In genomic region chr10:68231106-68231901, GRCh38 we compare ENCODE assay signal across 1 cellular context.
A peak's percentile ranks its signal among the peaks of the same experiment; 100 is the strongest.
TF ChIP-seq lines count a peak whose summit lies in the region.

No MANE protein-coding gene starts in this region.

TF ChIP-seq in HepG2, 621 proteins besides CTCF, POLR2A, EP300 and RAD21 (continued from another document and continues in another):
- TF ChIP-seq, protein P1, sequence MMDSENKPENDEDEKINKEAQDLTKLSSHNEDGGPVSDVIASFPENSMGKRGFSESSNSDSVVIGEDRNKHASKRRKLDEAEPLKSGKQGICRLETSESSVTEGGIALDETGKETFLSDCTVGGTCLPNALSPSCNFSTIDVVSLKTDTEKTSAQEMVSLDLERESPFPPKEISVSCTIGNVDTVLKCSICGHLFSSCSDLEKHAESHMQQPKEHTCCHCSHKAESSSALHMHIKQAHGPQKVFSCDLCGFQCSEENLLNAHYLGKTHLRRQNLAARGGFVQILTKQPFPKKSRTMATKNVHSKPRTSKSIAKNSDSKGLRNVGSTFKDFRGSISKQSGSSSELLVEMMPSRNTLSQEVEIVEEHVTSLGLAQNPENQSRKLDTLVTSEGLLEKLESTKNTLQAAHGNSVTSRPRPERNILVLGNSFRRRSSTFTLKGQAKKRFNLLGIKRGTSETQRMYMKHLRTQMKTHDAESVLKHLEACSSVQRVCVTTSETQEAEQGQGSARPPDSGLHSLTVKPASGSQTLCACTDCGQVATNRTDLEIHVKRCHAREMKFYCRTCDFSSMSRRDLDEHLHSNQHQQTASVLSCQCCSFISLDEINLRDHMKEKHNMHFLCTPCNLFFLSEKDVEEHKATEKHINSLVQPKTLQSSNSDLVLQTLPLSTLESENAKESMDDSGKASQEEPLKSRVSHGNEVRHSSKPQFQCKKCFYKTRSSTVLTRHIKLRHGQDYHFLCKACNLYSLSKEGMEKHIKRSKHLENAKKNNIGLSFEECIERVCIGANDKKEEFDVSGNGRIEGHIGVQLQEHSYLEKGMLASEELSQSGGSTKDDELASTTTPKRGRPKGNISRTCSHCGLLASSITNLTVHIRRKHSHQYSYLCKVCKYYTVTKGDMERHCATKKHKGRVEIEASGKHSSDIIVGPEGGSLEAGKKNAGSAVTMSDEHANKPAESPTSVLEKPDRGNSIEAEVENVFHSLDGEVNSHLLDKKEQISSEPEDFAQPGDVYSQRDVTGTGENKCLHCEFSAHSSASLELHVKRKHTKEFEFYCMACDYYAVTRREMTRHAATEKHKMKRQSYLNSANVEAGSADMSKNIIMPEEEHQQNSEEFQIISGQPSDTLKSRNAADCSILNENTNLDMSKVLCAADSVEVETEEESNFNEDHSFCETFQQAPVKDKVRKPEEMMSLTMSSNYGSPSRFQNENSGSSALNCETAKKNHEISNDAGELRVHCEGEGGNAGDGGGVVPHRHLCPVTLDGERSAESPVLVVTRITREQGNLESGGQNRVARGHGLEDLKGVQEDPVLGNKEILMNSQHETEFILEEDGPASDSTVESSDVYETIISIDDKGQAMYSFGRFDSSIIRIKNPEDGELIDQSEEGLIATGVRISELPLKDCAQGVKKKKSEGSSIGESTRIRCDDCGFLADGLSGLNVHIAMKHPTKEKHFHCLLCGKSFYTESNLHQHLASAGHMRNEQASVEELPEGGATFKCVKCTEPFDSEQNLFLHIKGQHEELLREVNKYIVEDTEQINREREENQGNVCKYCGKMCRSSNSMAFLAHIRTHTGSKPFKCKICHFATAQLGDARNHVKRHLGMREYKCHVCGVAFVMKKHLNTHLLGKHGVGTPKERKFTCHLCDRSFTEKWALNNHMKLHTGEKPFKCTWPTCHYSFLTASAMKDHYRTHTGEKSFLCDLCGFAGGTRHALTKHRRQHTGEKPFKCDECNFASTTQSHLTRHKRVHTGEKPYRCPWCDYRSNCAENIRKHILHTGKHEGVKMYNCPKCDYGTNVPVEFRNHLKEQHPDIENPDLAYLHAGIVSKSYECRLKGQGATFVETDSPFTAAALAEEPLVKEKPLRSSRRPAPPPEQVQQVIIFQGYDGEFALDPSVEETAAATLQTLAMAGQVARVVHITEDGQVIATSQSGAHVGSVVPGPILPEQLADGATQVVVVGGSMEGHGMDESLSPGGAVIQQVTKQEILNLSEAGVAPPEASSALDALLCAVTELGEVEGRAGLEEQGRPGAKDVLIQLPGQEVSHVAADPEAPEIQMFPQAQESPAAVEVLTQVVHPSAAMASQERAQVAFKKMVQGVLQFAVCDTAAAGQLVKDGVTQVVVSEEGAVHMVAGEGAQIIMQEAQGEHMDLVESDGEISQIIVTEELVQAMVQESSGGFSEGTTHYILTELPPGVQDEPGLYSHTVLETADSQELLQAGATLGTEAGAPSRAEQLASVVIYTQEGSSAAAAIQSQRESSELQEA (CRISPR knock-in tag; IDR thresholded peaks at IDR 0.05; ENCODE audit: not compliant biosample characterization) = peak; percentile 70
- TF ChIP-seq ZNF143 (CRISPR knock-in tag; IDR thresholded peaks at IDR 0.05) = 0 out of 2 replicates have a peak, but pooled peaks have one; percentile 15
- TF ChIP-seq ISX (CRISPR knock-in tag; conservative IDR thresholded peaks at IDR 0.05) = 0 out of 2 replicates have a peak, but pooled peaks have one; percentile 82
- TF ChIP-seq ZNF607 (CRISPR knock-in tag; IDR thresholded peaks at IDR 0.05; ENCODE audit: borderline replicate concordance) = peak; percentile 88
- TF ChIP-seq PITX1 (CRISPR knock-in tag; IDR thresholded peaks at IDR 0.05) = peak; percentile 51; the same call in 1 of the 2 replicates
- TF ChIP-seq ZNF530 (CRISPR knock-in tag; IDR thresholded peaks at IDR 0.05; ENCODE audit: low read depth) = 0 out of 2 replicates have a peak, but pooled peaks have one; percentile 30
- no peak for TF ChIP-seq ZNF343 (CRISPR knock-in tag; IDR thresholded peaks at IDR 0.05)
- no peak for TF ChIP-seq SNAPC2 (CRISPR knock-in tag; IDR thresholded peaks at IDR 0.05)
- TF ChIP-seq ZNF331 (CRISPR knock-in tag; IDR thresholded peaks at IDR 0.05) = peak; percentile 42; the same call in 1 of the 2 replicates
- TF ChIP-seq GFI1 (CRISPR knock-in tag; IDR thresholded peaks at IDR 0.05; ENCODE audit: borderline replicate concordance) = peak; percentile 44; the same call in 1 of the 2 replicates
- no peak for TF ChIP-seq AGO2 (optimal IDR thresholded peaks at IDR 0.05; ENCODE audit: low read depth, low read length)
- 0 out of 2 replicates have a peak, but pooled peaks have one; percentile 32 for TF ChIP-seq ZNF138 (CRISPR knock-in tag; IDR thresholded peaks at IDR 0.05; ENCODE audit: low read depth)
- peak; percentile 82; the same call in 1 of the 2 replicates for TF ChIP-seq NAIF1 (CRISPR knock-in tag; IDR thresholded peaks at IDR 0.05; ENCODE audit: borderline replicate concordance)
- TF ChIP-seq ZFP36L1 (CRISPR knock-in tag; IDR thresholded peaks at IDR 0.05) = 0 out of 2 replicates have a peak, but pooled peaks have one; percentile 35
- peak; percentile 71; the same call in 1 of the 2 replicates for TF ChIP-seq ZBTB38 (CRISPR knock-in tag; IDR thresholded peaks at IDR 0.05)
- TF ChIP-seq MLXIP (CRISPR knock-in tag; IDR thresholded peaks at IDR 0.05; ENCODE audit: borderline replicate concordance) = peak; percentile 75; the same call in 1 of the 2 replicates
- peak; percentile 92 for TF ChIP-seq SATB2 (CRISPR knock-in tag; IDR thresholded peaks at IDR 0.05)
- peak; percentile 73 for TF ChIP-seq NRL (CRISPR knock-in tag; IDR thresholded peaks at IDR 0.05; ENCODE audit: borderline replicate concordance)
- TF ChIP-seq ZNF768 (CRISPR knock-in tag; IDR thresholded peaks at IDR 0.05) = peak; percentile 39; the same call in 1 of the 2 replicates
- peak; percentile 75; the same call in 1 of the 2 replicates for TF ChIP-seq ZNF232 (CRISPR knock-in tag; IDR thresholded peaks at IDR 0.05; ENCODE audit: borderline replicate concordance)
- peak; percentile 69; the same call in 1 of the 2 replicates for TF ChIP-seq ZNF367 (CRISPR knock-in tag; IDR thresholded peaks at IDR 0.05; ENCODE audit: borderline replicate concordance)
- TF ChIP-seq ELF1 (CRISPR knock-in tag; IDR thresholded peaks at IDR 0.05) = no peak
- TF ChIP-seq, protein P2, sequence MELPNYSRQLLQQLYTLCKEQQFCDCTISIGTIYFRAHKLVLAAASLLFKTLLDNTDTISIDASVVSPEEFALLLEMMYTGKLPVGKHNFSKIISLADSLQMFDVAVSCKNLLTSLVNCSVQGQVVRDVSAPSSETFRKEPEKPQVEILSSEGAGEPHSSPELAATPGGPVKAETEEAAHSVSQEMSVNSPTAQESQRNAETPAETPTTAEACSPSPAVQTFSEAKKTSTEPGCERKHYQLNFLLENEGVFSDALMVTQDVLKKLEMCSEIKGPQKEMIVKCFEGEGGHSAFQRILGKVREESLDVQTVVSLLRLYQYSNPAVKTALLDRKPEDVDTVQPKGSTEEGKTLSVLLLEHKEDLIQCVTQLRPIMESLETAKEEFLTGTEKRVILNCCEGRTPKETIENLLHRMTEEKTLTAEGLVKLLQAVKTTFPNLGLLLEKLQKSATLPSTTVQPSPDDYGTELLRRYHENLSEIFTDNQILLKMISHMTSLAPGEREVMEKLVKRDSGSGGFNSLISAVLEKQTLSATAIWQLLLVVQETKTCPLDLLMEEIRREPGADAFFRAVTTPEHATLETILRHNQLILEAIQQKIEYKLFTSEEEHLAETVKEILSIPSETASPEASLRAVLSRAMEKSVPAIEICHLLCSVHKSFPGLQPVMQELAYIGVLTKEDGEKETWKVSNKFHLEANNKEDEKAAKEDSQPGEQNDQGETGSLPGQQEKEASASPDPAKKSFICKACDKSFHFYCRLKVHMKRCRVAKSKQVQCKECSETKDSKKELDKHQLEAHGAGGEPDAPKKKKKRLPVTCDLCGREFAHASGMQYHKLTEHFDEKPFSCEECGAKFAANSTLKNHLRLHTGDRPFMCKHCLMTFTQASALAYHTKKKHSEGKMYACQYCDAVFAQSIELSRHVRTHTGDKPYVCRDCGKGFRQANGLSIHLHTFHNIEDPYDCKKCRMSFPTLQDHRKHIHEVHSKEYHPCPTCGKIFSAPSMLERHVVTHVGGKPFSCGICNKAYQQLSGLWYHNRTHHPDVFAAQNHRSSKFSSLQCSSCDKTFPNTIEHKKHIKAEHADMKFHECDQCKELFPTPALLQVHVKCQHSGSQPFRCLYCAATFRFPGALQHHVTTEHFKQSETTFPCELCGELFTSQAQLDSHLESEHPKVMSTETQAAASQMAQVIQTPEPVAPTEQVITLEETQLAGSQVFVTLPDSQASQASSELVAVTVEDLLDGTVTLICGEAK (IDR thresholded peaks at IDR 0.05) = no peak
- TF ChIP-seq, protein P2 (CRISPR knock-in tag; IDR thresholded peaks at IDR 0.05) = peak; percentile 73
- TF ChIP-seq ZNF567 (CRISPR knock-in tag; IDR thresholded peaks at IDR 0.05; ENCODE audit: borderline replicate concordance) = no peak
- TF ChIP-seq ZNF224 (CRISPR knock-in tag; IDR thresholded peaks at IDR 0.05) = 0 out of 2 replicates have a peak, but pooled peaks have one; percentile 45
- peak; percentile 80; the same call in 1 of the 2 replicates for TF ChIP-seq ZNF782 (CRISPR knock-in tag; IDR thresholded peaks at IDR 0.05; ENCODE audit: borderline replicate concordance)
- 0 out of 2 replicates have a peak, but pooled peaks have one; percentile 31 for TF ChIP-seq HOXD1 (CRISPR knock-in tag; IDR thresholded peaks at IDR 0.05)
- peak; percentile 77 for TF ChIP-seq MEIS2 (CRISPR knock-in tag; IDR thresholded peaks at IDR 0.05)
- no peak for TF ChIP-seq SYNCRIP (IDR thresholded peaks at IDR 0.05; ENCODE audit: insufficient read depth, low read depth, low read length)
- TF ChIP-seq DZIP1 (CRISPR knock-in tag; IDR thresholded peaks at IDR 0.05) = peak; percentile 79; the same call in 1 of the 2 replicates
- TF ChIP-seq SP2 (CRISPR knock-in tag; IDR thresholded peaks at IDR 0.05) = no peak
- TF ChIP-seq ZNF792 (CRISPR knock-in tag; IDR thresholded peaks at IDR 0.05) = no peak
- 0 out of 2 replicates have a peak, but pooled peaks have one; percentile 47 for TF ChIP-seq ZFP82 (CRISPR knock-in tag; IDR thresholded peaks at IDR 0.05; ENCODE audit: borderline replicate concordance)
- 0 out of 2 replicates have a peak, but pooled peaks have one; percentile 43 for TF ChIP-seq NCOA1 (CRISPR knock-in tag; IDR thresholded peaks at IDR 0.05)
- no peak for TF ChIP-seq HHEX (CRISPR knock-in tag; IDR thresholded peaks at IDR 0.05)
- TF ChIP-seq HOXA5 (CRISPR knock-in tag; IDR thresholded peaks at IDR 0.05) = peak; percentile 57; the same call in 1 of the 2 replicates
- no peak for TF ChIP-seq ARID2 (CRISPR knock-in tag; IDR thresholded peaks at IDR 0.05; ENCODE audit: borderline replicate concordance)
- TF ChIP-seq ZSCAN30 (CRISPR knock-in tag; IDR thresholded peaks at IDR 0.05) = 0 out of 2 replicates have a peak, but pooled peaks have one; percentile 69
